In genomic region chr4:89708903-89709361, GRCh38 we compare ENCODE assay signal across 10 cellular contexts.
A peak's percentile ranks its signal among the peaks of the same experiment; 100 is the strongest.
DNase-seq lines count a peak whose midpoint lies in the region; ATAC-seq lines count a peak whose summit lies in the region.
"Had no signal": no experiment of that assay in that cellular context is flagged by ENCODE, and none has a peak within 500 bp of the region (broad histone marks: within the 10 kb centered on the region; RNA-seq: fewer than 3 reads in every experiment).

No MANE protein-coding gene starts in this region.

- H3K4me1 ChIP-seq in thymus (ENCODE audit: control insufficient read depth, insufficient read depth, low read length) = peaks cover 7% of the 10 kb centered on the region

- ATAC-seq in HG02938 (IDR thresholded peaks at IDR 0.05; ENCODE audit: unreplicated experiment) = no peak
- ATAC-seq in activated naive CD4-positive, alpha-beta T cell treated with anti-CD3 and anti-CD28 coated beads, Interleukin-2, amount 50 U/mL, for 72 hours = no peak
- ATAC-seq: natural killer cell treated with Interleukin-12 subunit alpha and Interleukin-12 subunit beta and Interleukin-15 and Interleukin-18, amount 100 ng/mL, for 72 hours had no signal

- H3K36me3 ChIP-seq in thymus (ENCODE audit: control insufficient read depth, insufficient read depth) = no peaks in the 10 kb centered on the region
- H3K36me3 ChIP-seq: heart right ventricle had no signal

- H3K27ac Mint-ChIP-seq in activated naive CD4-positive, alpha-beta T cell treated with anti-CD3 and anti-CD28 coated beads, Interleukin-2, amount 50 U/mL, for 72 hours = no peak overlapping the region
- H3K27ac Mint-ChIP-seq: natural killer cell treated with Interleukin-12 subunit alpha and Interleukin-12 subunit beta and Interleukin-15 and Interleukin-18, amount 100 ng/mL, for 72 hours had no signal

- DNase-seq in LHCN-M2 (ENCODE audit: low read depth) (peak; percentile 60), cerebellum (ENCODE audit: low spot score) (peak; percentile 15), medulla oblongata (ENCODE audit: extremely low spot score) (peak; percentile 79), cortex of kidney (lab: John Stamatoyannopoulos, UW) (no peak)
- DNase-seq in activated naive CD4-positive, alpha-beta T cell treated with anti-CD3 and anti-CD28 coated beads, Interleukin-2, amount 50 U/mL, for 72 hours (ENCODE audit: low spot score in 2 of 2) = no peak
- DNase-seq: GDM1, heart right ventricle had no signal

- H3K4me3 ChIP-seq in thymus (ENCODE audit: low read length) = no peak overlapping the region
- H3K4me3 ChIP-seq: heart right ventricle had no signal

- no peaks in the 10 kb centered on the region for H3K9me3 Mint-ChIP-seq in activated naive CD4-positive, alpha-beta T cell treated with anti-CD3 and anti-CD28 coated beads, Interleukin-2, amount 50 U/mL, for 72 hours
- H3K9me3 Mint-ChIP-seq: natural killer cell treated with Interleukin-12 subunit alpha and Interleukin-12 subunit beta and Interleukin-15 and Interleukin-18, amount 100 ng/mL, for 72 hours had no signal

- H3K9me3 ChIP-seq in thymus (ENCODE audit: control insufficient read depth) = no peaks in the 10 kb centered on the region
- H3K9me3 ChIP-seq: heart right ventricle had no signal

- H3K36me3 Mint-ChIP-seq in activated naive CD4-positive, alpha-beta T cell treated with anti-CD3 and anti-CD28 coated beads, Interleukin-2, amount 50 U/mL, for 72 hours = no peaks in the 10 kb centered on the region
- H3K36me3 Mint-ChIP-seq: natural killer cell treated with Interleukin-12 subunit alpha and Interleukin-12 subunit beta and Interleukin-15 and Interleukin-18, amount 100 ng/mL, for 72 hours had no signal

- no peaks in the 10 kb centered on the region for H3K27me3 ChIP-seq in thymus (ENCODE audit: control insufficient read depth, insufficient read depth)
- H3K27me3 ChIP-seq: heart right ventricle had no signal

- H3K27ac ChIP-seq in thymus (ENCODE audit: low read depth) = peak overlapping the region; percentile 64
- H3K27ac ChIP-seq: heart right ventricle had no signal

- WGBS in thymus = 49% methylated on average over 2 of the region's 2 CpGs

Comparison
In these comparisons a context has a peak if more than half of its experiments do, and no peak if none do; other contexts are left out.
1. DNase-seq: peak in LHCN-M2 (single experiment), cerebellum (single experiment) and medulla oblongata (single experiment); none in cortex of kidney (single experiment) and activated naive CD4-positive, alpha-beta T cell treated with anti-CD3 and anti-CD28 coated beads, Interleukin-2, amount 50 U/mL, for 72 hours (0 of 2).